ENCODE assay signal across 8 cellular contexts in genomic region chr4:52861879-52862604, GRCh38. TPM values are rescaled to one million over a fixed set of nuclear protein-coding genes. Genes with fewer than 3 reads are reported as not detected.
DNase-seq lines count a peak whose midpoint lies in the region; ATAC-seq and TF ChIP-seq lines count a peak whose summit lies in the region.

TSS of gene RASL11B (plus strand) at chr4:52862317. CDS start at chr4:52862508, 191 bp downstream.

- H3K9me3 ChIP-seq in iPS DF 6.9 (ENCODE audit: control insufficient read depth, insufficient read depth, low read length): 0 out of 2 replicates have a peak, but pooled peaks cover 1% of the 10 kb centered on the region

- intact Hi-C loops in sciatic nerve (cut with DNase I): no loop called here

- WGBS in iPS DF 6.9 (ENCODE audit: insufficient coverage, insufficient read length): no CpG with 5 or more reads among the region's 93 CpGs

- TF ChIP-seq CTCF in GM12865 (IDR thresholded peaks at IDR 0.05; ENCODE audit: insufficient read depth, low read depth, low read length, missing control alignments): no peak

- no peak within 1 kb of the TSS for H3K27ac ChIP-seq in iPS DF 6.9 (ENCODE audit: low read length)

- H3K4me1 ChIP-seq in iPS DF 6.9 (ENCODE audit: control insufficient read depth, insufficient read depth, low read length): peaks cover 3% of the 10 kb centered on the region

- ATAC-seq in HG02588 (IDR thresholded peaks at IDR 0.05; ENCODE audit: unreplicated experiment) (peak; percentile 100), sciatic nerve (peak; percentile 99)

- H3K27me3 ChIP-seq in iPS DF 6.9 (ENCODE audit: control insufficient read depth, insufficient read depth, low read length): no peaks in the 10 kb centered on the region

- H3K4me3 ChIP-seq in GM12865 (ENCODE audit: low read depth, low read length): peak within 1 kb of the TSS; percentile 54
- peak within 1 kb of the TSS; percentile 95 for H3K4me3 ChIP-seq in iPS DF 6.9 (ENCODE audit: low read length)

- peak; percentile 78 for DNase-seq in GM12865 (ENCODE audit: low read depth)
- DNase-seq in NCI-H1092 treated with DMSO at 0.1 percent for 48 hours (lab: John Stamatoyannopoulos, UW): peak; percentile 80
- DNase-seq in T-helper 9 cell: peak; percentile 76
- DNase-seq in astrocyte of the hippocampus (ENCODE audit: low read depth, low spot score): peak; percentile 92
- DNase-seq in iPS DF 6.9 (ENCODE audit: low read depth, low spot score): peak; percentile 72
- peak; percentile 90 for DNase-seq in sciatic nerve (ENCODE audit: low spot score)
- no peak for DNase-seq in SIG-M5 treated with dmso at 0.1 percent for 504 hours (lab: John Stamatoyannopoulos, UW; ENCODE audit: unreplicated experiment)

- peaks cover 15% of the 10 kb centered on the region for H3K36me3 ChIP-seq in iPS DF 6.9 (ENCODE audit: control insufficient read depth, insufficient read depth, low read length)

RNA-seq across cellular contexts. Expression of gene RASL11B, which starts in this region (rescaled TPM):
- total RNA-seq in sciatic nerve: 2.5 TPM
